8 cellular contexts compared by ENCODE assay signal in genomic region chr20:2752631-2753455, GRCh38. TPM values are rescaled to one million over a fixed set of nuclear protein-coding genes. Genes with fewer than 3 reads are reported as not detected.
A peak's percentile ranks its signal among the peaks of the same experiment; 100 is the strongest.
DNase-seq lines count a peak whose midpoint lies in the region; ATAC-seq, FAIRE-seq and TF ChIP-seq lines count a peak whose summit lies in the region.

No MANE protein-coding gene starts in this region.

- no peak overlapping the region for H3K4ac ChIP-seq in H1 (replicated peaks; ENCODE audit: insufficient read length, low read depth, low read length)

- peak overlapping the region; percentile 72; the same call in 1 of the 2 replicates for H2BK20ac ChIP-seq in H1 (ENCODE audit: low read length)

- H4K5ac ChIP-seq in H1 (ENCODE audit: insufficient read length, low read depth, low read length) = no peak overlapping the region

- H3K56ac ChIP-seq in H1 (replicated peaks; ENCODE audit: insufficient read length, low read depth, low read length) = no peak overlapping the region

- H3K9ac ChIP-seq in KMS-11 (no peak overlapping the region), H1 (replicated peaks in 1 of 4; ENCODE audit: extremely low read depth in 1 of 4, low read depth in 3 of 4, low read length in 3 of 4) (no peak overlapping the region)

- H3K79me1 ChIP-seq in H1 (ENCODE audit: low read depth, low read length) = no peaks in the 10 kb centered on the region

- WGBS in H1 (ENCODE audit: extremely low coverage in 1 of 2, insufficient coverage in 1 of 2, insufficient read length in 1 of 2, insufficient replicate concordance in 2 of 2, low coverage in 1 of 2, low lambda C conversion rate in 2 of 2, missing lambda C conversion rate in 1 of 2), 2 experiments = 15% methylated on average over 34 of the region's 41 CpGs; no CpG with 5 or more reads in 1 of the 2 experiments

- H3K27ac ChIP-seq in KMS-11 = no peak overlapping the region
- no peak overlapping the region for H3K27ac ChIP-seq in H1 (ENCODE audit: low read depth, low read length)

- no peak overlapping the region for H4K91ac ChIP-seq in H1 (replicated peaks; ENCODE audit: insufficient read length, low read length)

- H3K27ac Mint-ChIP-seq in naive B cell = peak overlapping the region in 1 of 6 donors; percentile 37

- H3K9me3 ChIP-seq in H1 (ENCODE audit: insufficient read depth in 2 of 2, low read depth in 1 of 2, low read length in 1 of 2) = no peaks in the 10 kb centered on the region

- peaks cover 20% of the 10 kb centered on the region; the same call in 1 of the 2 replicates for H3K23me2 ChIP-seq in H1 (ENCODE audit: low read depth, low read length)

- H3K36me3 ChIP-seq in KMS-11 (ENCODE audit: insufficient read depth) (no peaks in the 10 kb centered on the region), H1 (ENCODE audit: control insufficient read depth in 2 of 4, insufficient read depth in 4 of 4, low read length in 3 of 4) (peaks cover 0 to 3% (median 0%) of the 10 kb centered on the region in 4 experiments; a peak in 1 of 8 replicates)

- peak; percentile 71 to 84 for TF ChIP-seq RAD21 in H1 (IDR thresholded peaks at IDR 0.05 in 1 of 2, conservative IDR thresholded peaks at IDR 0.05 in 1 of 2; ENCODE audit: low read depth in 2 of 2, low read length in 2 of 2)

- H3K4me3 Mint-ChIP-seq in naive B cell = peak overlapping the region; percentile 41 to 90 (median 83)

- H2AFZ ChIP-seq in KMS-11 (ENCODE audit: low read depth) (peak overlapping the region; percentile 81; the same call in 1 of the 2 replicates), H1 (ENCODE audit: low read length) (no peak overlapping the region)

- H3K23ac ChIP-seq in H1 (ENCODE audit: insufficient read length) = no peak overlapping the region

- no peaks in the 10 kb centered on the region for H3K27me3 ChIP-seq in KMS-11 (ENCODE audit: insufficient read depth, low read depth)
- peaks cover 39 to 64% (median 61%) of the 10 kb centered on the region in 4 experiments for H3K27me3 ChIP-seq in H1 (replicated peaks in 1 of 4; ENCODE audit: control insufficient read depth in 3 of 4, extremely low read depth in 1 of 4, insufficient read depth in 3 of 4, low read length in 3 of 4)

- H3K36me3 Mint-ChIP-seq in naive B cell = no peaks in the 10 kb centered on the region

- no peak for TF ChIP-seq EP300 in H1 (IDR thresholded peaks at IDR 0.05; ENCODE audit: borderline replicate concordance in 1 of 2, low read depth in 2 of 2, low read length in 2 of 2)

- peak overlapping the region; percentile 79; the same call in 1 of the 2 replicates for H2AK5ac ChIP-seq in H1 (ENCODE audit: low read depth, low read length)

- H3K27me3 Mint-ChIP-seq in naive B cell = peaks cover 35 to 77% (median 67%) of the 10 kb centered on the region in 3 donors

- TF ChIP-seq POLR2A in H1 (IDR thresholded peaks at IDR 0.05; ENCODE audit: control extremely low read depth in 1 of 2, low read depth in 2 of 2, low read length in 2 of 2) = no peak

- peak; percentile 51 for DNase-seq in EL
- DNase-seq in activated CD4-positive, alpha-beta T cell treated with anti-CD3 and anti-CD28 coated beads for 48 hours = peak; percentile 57
- peak; percentile 29 to 89 for DNase-seq in H1 (ENCODE audit: low read depth in 1 of 2, low spot score in 2 of 2)
- DNase-seq in naive B cell = no peak
- no peak for DNase-seq in hippocampal formation (lab: John Stamatoyannopoulos, UW)
- no peak for DNase-seq in GM19240 (ENCODE audit: insufficient read length, low spot score)
- no peak for DNase-seq in KG1 (lab: John Stamatoyannopoulos, UW)

- H3K4me3 ChIP-seq in KMS-11 (IDR thresholded peaks at IDR 0.05; ENCODE audit: insufficient read depth, low read depth, low read length) (no peak overlapping the region), H1 (ENCODE audit: extremely low read depth in 1 of 4, insufficient read depth in 2 of 4, low read depth in 3 of 4, low read length in 4 of 4) (peak overlapping the region; percentile 33 to 62 (median 44))

- TF ChIP-seq CTCF in KMS-11 (conservative IDR thresholded peaks at IDR 0.05; ENCODE audit: low read depth, low read length) (peak; percentile 82), H1 (IDR thresholded peaks at IDR 0.05; ENCODE audit: control extremely low read depth in 1 of 3, insufficient read depth in 1 of 3, low read depth in 1 of 3, low read length in 3 of 3) (peak; percentile 79 to 91 (median 81))

- H3K18ac ChIP-seq in H1 (ENCODE audit: extremely low read depth, low read length) = no peak overlapping the region; the same call in 1 of the 2 replicates

- H3K4me2 ChIP-seq in KMS-11 = peak overlapping the region; percentile 68
- H3K4me2 ChIP-seq in H1 (ENCODE audit: insufficient read depth in 1 of 2, low read depth in 2 of 2, low read length in 2 of 2) = peak overlapping the region; percentile 78 to 96

- no peak overlapping the region for H3K14ac ChIP-seq in H1 (ENCODE audit: insufficient read length)

- H4K8ac ChIP-seq in H1 (ENCODE audit: extremely low read depth, insufficient read depth, low read length) = no peak overlapping the region; the same call in 1 of the 2 replicates

- H3K4me1 ChIP-seq in KMS-11 (ENCODE audit: low read depth, poor library complexity, severe bottlenecking) = peaks cover 4% of the 10 kb centered on the region
- peaks cover 2 to 38% (median 25%) of the 10 kb centered on the region in 4 experiments for H3K4me1 ChIP-seq in H1 (replicated peaks in 1 of 4; ENCODE audit: control insufficient read depth in 3 of 4, insufficient read depth in 4 of 4, low read length in 3 of 4)

- no peak overlapping the region for H2BK15ac ChIP-seq in H1 (ENCODE audit: low read length)

- peak; percentile 6 to 9 for ATAC-seq in naive B cell (ENCODE audit: low read depth in 2 of 2)

- FAIRE-seq in H1 (lab: Jason Lieb, UNC) = no peak

- H4K20me1 ChIP-seq in KMS-11 (ENCODE audit: insufficient read depth) (no peaks in the 10 kb centered on the region), H1 (replicated peaks in 1 of 2; ENCODE audit: control insufficient read depth in 1 of 2, insufficient read depth in 2 of 2, low read length in 2 of 2) (peaks cover 2% of the 10 kb centered on the region in 2 experiments)

- H3K79me2 ChIP-seq in KMS-11 (ENCODE audit: insufficient read depth, low read depth) = no peaks in the 10 kb centered on the region
- H3K79me2 ChIP-seq in H1 (ENCODE audit: control insufficient read depth in 1 of 2, insufficient read depth in 2 of 2, low read length in 2 of 2) = no peaks in the 10 kb centered on the region

- 0 out of 2 replicates have a peak overlapping the region, but pooled peaks have one; percentile 17 for H2BK12ac ChIP-seq in H1 (ENCODE audit: low read depth, low read length)

- peaks cover 0 to 3% (median 0%) of the 10 kb centered on the region in 7 donors for H3K9me3 Mint-ChIP-seq in naive B cell

- POLR2A ChIA-PET in H1 (lab: Charles Lee; ENCODE audit: partially characterized antibody) = interaction anchor here (1.1 kb wide), 2 partner anchors 94 to 293 kb away, joined by 4 to 5 read pairs; partner anchors contain the start of gene MRPS26

- H2BK120ac ChIP-seq in H1 (replicated peaks; ENCODE audit: low read depth, low read length) = no peak overlapping the region

- H2BK5ac ChIP-seq in H1 (ENCODE audit: low read depth, low read length) = no peak overlapping the region

- peaks cover 28 to 34% (median 34%) of the 10 kb centered on the region in 3 donors for H3K4me1 Mint-ChIP-seq in naive B cell

- CTCF ChIA-PET in H1 (lab: Charles Lee; ENCODE audit: partially characterized antibody) = interaction anchor here (0.6 to 9.0 kb wide), 40 partner anchors 9 to 334 kb away, joined by 3 to 151 read pairs (median 4); partner anchors contain the start of genes C20orf141, CPXM1, EBF4 and PCED1A

TF ChIP-seq in H1, 55 proteins besides CTCF, POLR2A, EP300 and RAD21:
- 0 out of 2 replicates have a peak, but pooled peaks have one; percentile 54 for TF ChIP-seq YY1 (IDR thresholded peaks at IDR 0.05; ENCODE audit: low read depth, low read length)
- no peak for TF ChIP-seq RFX5 (IDR thresholded peaks at IDR 0.05; ENCODE audit: borderline replicate concordance, low read depth, low read length)
- TF ChIP-seq CREB1 (IDR thresholded peaks at IDR 0.05) = 0 out of 2 replicates have a peak, but pooled peaks have one; percentile 9
- no peak for TF ChIP-seq SP4 (IDR thresholded peaks at IDR 0.05; ENCODE audit: low read length)
- TF ChIP-seq SIN3A (conservative IDR thresholded peaks at IDR 0.05 in 1 of 2, IDR thresholded peaks at IDR 0.05 in 1 of 2; ENCODE audit: low read depth in 1 of 2, low read length in 2 of 2) = 0 out of 4 replicates have a peak, but pooled peaks of 1 of the 2 experiments have one; percentile 42
- TF ChIP-seq, protein P1, sequence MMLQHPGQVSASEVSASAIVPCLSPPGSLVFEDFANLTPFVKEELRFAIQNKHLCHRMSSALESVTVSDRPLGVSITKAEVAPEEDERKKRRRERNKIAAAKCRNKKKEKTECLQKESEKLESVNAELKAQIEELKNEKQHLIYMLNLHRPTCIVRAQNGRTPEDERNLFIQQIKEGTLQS (IDR thresholded peaks at IDR 0.05; ENCODE audit: insufficient read depth, low read depth, low read length) = no peak
- no peak for TF ChIP-seq JUN (IDR thresholded peaks at IDR 0.05; ENCODE audit: low read depth, low read length)
- TF ChIP-seq BCL11A (IDR thresholded peaks at IDR 0.05; ENCODE audit: low read depth in 2 of 2, low read length in 2 of 2) = no peak
- TF ChIP-seq CHD2 (IDR thresholded peaks at IDR 0.05; ENCODE audit: low read length) = no peak
- 0 out of 2 replicates have a peak, but pooled peaks have one; percentile 7 for TF ChIP-seq BACH1 (IDR thresholded peaks at IDR 0.05; ENCODE audit: low read length)
- TF ChIP-seq ASH2L (IDR thresholded peaks at IDR 0.05; ENCODE audit: low read length) = peak; percentile 55
- TF ChIP-seq TBP (IDR thresholded peaks at IDR 0.05; ENCODE audit: low read depth, low read length) = no peak

RNA-seq across cellular contexts. Expression of gene CPXM1, which starts 47.6 kb away (rescaled TPM):
- 28.8 and 31.3 TPM in 2 replicates for total RNA-seq in H1 (2021; fragmentation: NEBNext Ultra II Directional; extraction: Animal tissue kit (Norgen Biotek cat#: 25700))
- polyA plus RNA-seq in H1 (2011; rRNA removed) (81.9 and 90.9 TPM in 2 replicates), naive B cell (ENCODE audit: low read depth in 6 of 6) (not detected)
- 59.0 TPM for polyA plus RNA-seq in H1 (2011; cell fraction: cytosol; rRNA removed)
- 231 TPM for polyA plus RNA-seq in H1 (2011; cell fraction: nucleus; rRNA removed)
- 37.0 to 65.6 TPM (median 56.2 TPM) in 4 replicates for polyA plus RNA-seq in H1 (2012, experiment 1 of 2)
- polyA plus RNA-seq in H1 (2012, experiment 2 of 2) = 42.0 TPM
- polyA plus RNA-seq in H1 (2013, experiment 1 of 2) = 45.5 TPM
- 41.6 TPM for polyA plus RNA-seq in H1 (2013, experiment 2 of 2)
- 26.2 and 29.4 TPM in 2 replicates for polyA minus RNA-seq in H1 (2011; rRNA and poly(A)+ RNA removed)
- polyA minus RNA-seq in H1 (2011; cell fraction: cytosol; rRNA and poly(A)+ RNA removed) = 18.1 TPM
- 25.0 TPM for polyA minus RNA-seq in H1 (2011; cell fraction: nucleus; rRNA and poly(A)+ RNA removed)

Comparison
In these comparisons a context has a peak if more than half of its experiments do, and no peak if none do; other contexts are left out.
1. DNase-seq: peak in EL (single experiment), activated CD4-positive, alpha-beta T cell treated with anti-CD3 and anti-CD28 coated beads for 48 hours (single experiment) and H1 (2 of 2); none in naive B cell (single experiment), hippocampal formation (0 of 2), GM19240 (single experiment) and KG1 (single experiment).
2. RNA of gene CPXM1, which starts 47.6 kb away (polyA plus RNA-seq): 37.0 to 231 TPM in H1; not detected in naive B cell; every median in the first group is over 10 times any median in the second.